Comparison of ENCODE assay signal across 8 cellular contexts in the genomic region with DNA sequence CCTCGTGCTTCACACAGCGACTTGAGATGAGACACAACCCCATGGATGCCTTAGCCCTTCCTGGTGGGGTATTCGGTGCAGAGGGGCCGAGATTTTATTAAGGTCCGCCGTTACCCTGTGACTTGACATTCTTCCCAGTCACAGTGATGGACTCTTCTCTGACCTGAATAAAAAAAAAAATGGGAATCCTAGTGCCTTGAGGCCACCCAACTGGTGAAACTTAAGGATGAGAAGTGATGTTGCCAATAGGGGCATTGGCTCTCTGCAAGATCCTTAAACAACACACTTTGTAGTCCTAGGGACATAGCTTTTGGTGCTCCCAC. TPM values are rescaled to one million over a fixed set of nuclear protein-coding genes. Genes with fewer than 3 reads are reported as not detected.
A peak's percentile ranks its signal among the peaks of the same experiment; 100 is the strongest.
DNase-seq lines count a peak whose midpoint lies in the region; ATAC-seq and TF ChIP-seq lines count a peak whose summit lies in the region.

No MANE protein-coding gene starts in this region.

- peak overlapping the region; percentile 67 for H3K4me2 ChIP-seq in fibroblast of lung (ENCODE audit: extremely low read depth, insufficient read depth, low read length)
- peak overlapping the region; percentile 92 for H3K4me2 ChIP-seq in skeletal muscle satellite cell (ENCODE audit: low read length)

- no peak for DNase-seq in H7
- no peak for DNase-seq in SJSA1 (ENCODE audit: low read depth in 1 of 2, low spot score in 2 of 2)
- no peak for DNase-seq in fibroblast of lung (ENCODE audit: low read depth in 2 of 2)
- no peak for DNase-seq in AML-193 (lab: John Stamatoyannopoulos, UW)
- no peak for DNase-seq in Kasumi-1 (lab: John Stamatoyannopoulos, UW)

- H3K9ac ChIP-seq in fibroblast of lung (ENCODE audit: insufficient read depth, low read length) (peak overlapping the region; percentile 90), skeletal muscle satellite cell (ENCODE audit: low read depth, low read length) (peak overlapping the region; percentile 91)

- H3K4me1 ChIP-seq in SJSA1 (replicated peaks): peaks cover 29% of the 10 kb centered on the region
- H3K4me1 ChIP-seq in fibroblast of lung (ENCODE audit: control insufficient read depth, extremely low read depth, insufficient read depth, low read length): peaks cover 6% of the 10 kb centered on the region
- H3K4me1 ChIP-seq in skeletal muscle satellite cell (ENCODE audit: control insufficient read depth, insufficient read depth, low read length): peaks cover 25% of the 10 kb centered on the region

- H3K9me3 ChIP-seq in SJSA1 (replicated peaks): no peaks in the 10 kb centered on the region
- H3K9me3 ChIP-seq in fibroblast of lung (ENCODE audit: control insufficient read depth, insufficient read depth, low read depth, low read length): no peaks in the 10 kb centered on the region
- H3K9me3 ChIP-seq in skeletal muscle satellite cell (replicated peaks; ENCODE audit: low read length): no peaks in the 10 kb centered on the region

- H3K36me3 ChIP-seq in H7 (replicated peaks; ENCODE audit: control insufficient read depth, insufficient read depth, low read length) (peaks cover 25% of the 10 kb centered on the region), SJSA1 (peaks cover 75% of the 10 kb centered on the region), fibroblast of lung (ENCODE audit: control insufficient read depth, insufficient read depth, low read length) (peaks cover 7% of the 10 kb centered on the region), skeletal muscle satellite cell (ENCODE audit: insufficient read depth, low read length) (peaks cover 47% of the 10 kb centered on the region)

- H3K27ac ChIP-seq in SJSA1 (peak overlapping the region; percentile 93), fibroblast of lung (ENCODE audit: insufficient read depth, low read length) (peak overlapping the region; percentile 91)

- no peaks in the 10 kb centered on the region for H3K27me3 ChIP-seq in H7 (ENCODE audit: control insufficient read depth, insufficient read depth, low read length)
- no peaks in the 10 kb centered on the region for H3K27me3 ChIP-seq in SJSA1 (replicated peaks)
- H3K27me3 ChIP-seq in fibroblast of lung (ENCODE audit: control insufficient read depth, insufficient read depth, low read length): no peaks in the 10 kb centered on the region
- no peaks in the 10 kb centered on the region for H3K27me3 ChIP-seq in skeletal muscle satellite cell (ENCODE audit: control insufficient read depth, insufficient read depth, low read length)

- no peak for TF ChIP-seq CTCF in fibroblast of lung (conservative IDR thresholded peaks at IDR 0.05 in 1 of 2, IDR thresholded peaks at IDR 0.05 in 1 of 2; ENCODE audit: low read depth in 1 of 2, low read length in 2 of 2)

- no peak for ATAC-seq in HG02610 (IDR thresholded peaks at IDR 0.05; ENCODE audit: unreplicated experiment)
- ATAC-seq in HG03432 (IDR thresholded peaks at IDR 0.05; ENCODE audit: unreplicated experiment): no peak

- H4K20me1 ChIP-seq in fibroblast of lung (ENCODE audit: control insufficient read depth, extremely low read depth, insufficient read depth, low read length): no peaks in the 10 kb centered on the region

- peaks cover 36% of the 10 kb centered on the region for H3K79me2 ChIP-seq in fibroblast of lung (ENCODE audit: control insufficient read depth, insufficient read depth, low read length)

- H3K4me3 ChIP-seq in H7 (ENCODE audit: insufficient read depth, low read depth, low read length) (peak overlapping the region; percentile 97), SJSA1 (peak overlapping the region; percentile 78), fibroblast of lung (replicated peaks in 1 of 4; ENCODE audit: control extremely low read depth in 1 of 4, insufficient read depth in 1 of 4, low read depth in 3 of 4, low read length in 4 of 4) (peak overlapping the region in 3 of 4 experiments; percentile 13 to 58 (median 47)), skeletal muscle satellite cell (ENCODE audit: low read length) (peak overlapping the region; percentile 71)

- H2AFZ ChIP-seq in fibroblast of lung (ENCODE audit: low read length): no peak overlapping the region

RNA-seq across cellular contexts. Expression of a gene that starts 0.7 kb away (rescaled TPM):
- 23.5 and 40.5 TPM in 2 replicates for total RNA-seq in H7 (2014; rRNA removed; shearing (Covaris generic))
- total RNA-seq in SJSA1 (2014; rRNA removed; shearing (Covaris generic)): 18.2 and 20.4 TPM in 2 replicates
- total RNA-seq in fibroblast of lung: 32.1 and 40.0 TPM in 2 replicates
- 25.7 and 29.4 TPM in 2 replicates for polyA plus RNA-seq in fibroblast of lung
- 33.8 and 34.1 TPM in 2 replicates for polyA plus RNA-seq in fibroblast of lung (2012)
- polyA minus RNA-seq in fibroblast of lung (ENCODE audit: low replicate concordance): 35.2 and 46.4 TPM in 2 replicates
- 18.8 and 19.3 TPM in 2 replicates for total RNA-seq in skeletal muscle satellite cell (2012; rRNA removed)

RNA-seq across cellular contexts. Expression of a gene that starts 26.4 kb away (rescaled TPM):
- total RNA-seq in H7 (2014; rRNA removed; shearing (Covaris generic)): 59.2 and 60.8 TPM in 2 replicates
- 122 and 138 TPM in 2 replicates for total RNA-seq in SJSA1 (2014; rRNA removed; shearing (Covaris generic))
- total RNA-seq in fibroblast of lung: 53.2 and 60.9 TPM in 2 replicates
- polyA plus RNA-seq in fibroblast of lung: 89.1 and 103 TPM in 2 replicates
- polyA plus RNA-seq in fibroblast of lung (2012): 66.0 and 68.9 TPM in 2 replicates
- polyA minus RNA-seq in fibroblast of lung (ENCODE audit: low replicate concordance): 5.9 and 6.6 TPM in 2 replicates
- 87.7 and 102 TPM in 2 replicates for total RNA-seq in skeletal muscle satellite cell (2012; rRNA removed)

RNA-seq across cellular contexts. Expression of a gene that starts 26.6 kb away (rescaled TPM):
- 9.1 and 9.3 TPM in 2 replicates for total RNA-seq in H7 (2014; rRNA removed; shearing (Covaris generic))
- 6.2 and 7.2 TPM in 2 replicates for total RNA-seq in SJSA1 (2014; rRNA removed; shearing (Covaris generic))
- 9.2 and 10.1 TPM in 2 replicates for total RNA-seq in fibroblast of lung
- polyA plus RNA-seq in fibroblast of lung: 3.7 and 4.5 TPM in 2 replicates
- polyA plus RNA-seq in fibroblast of lung (2012): 3.3 and 4.0 TPM in 2 replicates
- polyA minus RNA-seq in fibroblast of lung (ENCODE audit: low replicate concordance): 5.4 and 7.3 TPM in 2 replicates
- 10.1 and 11.8 TPM in 2 replicates for total RNA-seq in skeletal muscle satellite cell (2012; rRNA removed)

Comparison
In these comparisons a context has a peak if more than half of its experiments do, and no peak if none do; other contexts are left out.
1. H3K4me3 ChIP-seq: peak in every context shown above with its lines; median percentile 97 in H7; 78 in SJSA1; 71 in skeletal muscle satellite cell; 47 in fibroblast of lung.